In the genomic region with DNA sequence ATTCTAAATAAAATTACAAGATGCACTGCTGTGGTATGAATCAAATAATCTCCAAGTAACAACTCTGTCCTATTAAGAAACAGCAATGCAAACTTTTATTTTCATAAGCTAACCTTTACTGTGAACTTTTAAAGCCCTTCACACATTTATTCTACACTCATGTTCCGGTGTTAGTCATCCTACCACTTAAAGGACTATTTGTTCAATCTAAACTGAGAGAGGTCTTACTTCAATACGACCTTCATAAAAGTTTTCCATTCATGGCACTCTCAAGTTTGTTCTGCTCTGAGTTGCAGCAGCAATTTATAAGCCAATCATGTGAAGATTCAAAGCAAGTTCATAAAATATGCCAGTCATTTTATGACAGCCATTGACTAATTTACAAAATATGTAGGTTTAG, we compare ENCODE assay signal across 23 cellular contexts. TPM values are rescaled to one million over a fixed set of nuclear protein-coding genes. Genes with fewer than 3 reads are reported as not detected.
DNase-seq lines count a peak whose midpoint lies in the region; ATAC-seq and FAIRE-seq lines count a peak whose summit lies in the region.
"Had no signal": no experiment of that assay in that cellular context is flagged by ENCODE, and none has a peak within 500 bp of the region (broad histone marks: within the 10 kb centered on the region; RNA-seq: fewer than 3 reads in every experiment).

No MANE protein-coding gene starts in this region.

- FAIRE-seq in GM19239 (lab: Jason Lieb, UNC), result peak; percentile 66
- FAIRE-seq: TTC549 had no signal

- H3K4me3 Mint-ChIP-seq in activated CD8-positive, alpha-beta memory T cell treated with anti-CD3 and anti-CD28 coated beads, Interleukin-2, amount 10 ng/mL, durations not matched to agents 7 days and 5 days, result peak overlapping the region; percentile 45
- H3K4me3 Mint-ChIP-seq in activated naive CD8-positive, alpha-beta T cell treated with anti-CD3 and anti-CD28 coated beads for 36 hours, result peak overlapping the region; percentile 52
- H3K4me3 Mint-ChIP-seq in natural killer cell treated with Interleukin-12 subunit alpha and Interleukin-12 subunit beta and Interleukin-15 and Interleukin-18, amount 100 ng/mL, for 72 hours, result peak overlapping the region; percentile 72

- H3K27ac Mint-ChIP-seq in activated CD8-positive, alpha-beta memory T cell treated with anti-CD3 and anti-CD28 coated beads, Interleukin-2, amount 10 ng/mL, durations not matched to agents 7 days and 5 days, result peak overlapping the region; percentile 75
- H3K27ac Mint-ChIP-seq in activated naive CD8-positive, alpha-beta T cell treated with anti-CD3 and anti-CD28 coated beads for 36 hours, result peak overlapping the region; percentile 88
- peak overlapping the region in 1 of 2 donors; percentile 68 for H3K27ac Mint-ChIP-seq in natural killer cell treated with Interleukin-12 subunit alpha and Interleukin-12 subunit beta and Interleukin-15 and Interleukin-18, amount 100 ng/mL, for 72 hours
- H3K27ac Mint-ChIP-seq: stimulated activated naive B cell treated with anti-CD40 and anti-IgM and Interleukin-4, amounts not matched to agents 10 μg/mL and 1 μg/mL and 100 μg/mL, for 72 hours had no signal

- H3K36me3 Mint-ChIP-seq in activated CD8-positive, alpha-beta memory T cell treated with anti-CD3 and anti-CD28 coated beads, Interleukin-2, amount 10 ng/mL, durations not matched to agents 7 days and 5 days, result peaks cover 38% of the 10 kb centered on the region
- peaks cover 41% of the 10 kb centered on the region for H3K36me3 Mint-ChIP-seq in activated naive CD8-positive, alpha-beta T cell treated with anti-CD3 and anti-CD28 coated beads for 36 hours
- peaks cover 13% of the 10 kb centered on the region for H3K36me3 Mint-ChIP-seq in natural killer cell treated with Interleukin-12 subunit alpha and Interleukin-12 subunit beta and Interleukin-15 and Interleukin-18, amount 100 ng/mL, for 72 hours

- CTCF ChIA-PET in activated CD8-positive, alpha-beta memory T cell treated with anti-CD3 and anti-CD28 coated beads, Interleukin-2, amount 10 ng/mL, durations not matched to agents 7 days and 5 days (lab: Charles Lee), result no interaction called here

- no peaks in the 10 kb centered on the region for H3K27me3 Mint-ChIP-seq in activated CD8-positive, alpha-beta memory T cell treated with anti-CD3 and anti-CD28 coated beads, Interleukin-2, amount 10 ng/mL, durations not matched to agents 7 days and 5 days
- no peaks in the 10 kb centered on the region for H3K27me3 Mint-ChIP-seq in activated naive CD8-positive, alpha-beta T cell treated with anti-CD3 and anti-CD28 coated beads for 36 hours
- H3K27me3 Mint-ChIP-seq in natural killer cell treated with Interleukin-12 subunit alpha and Interleukin-12 subunit beta and Interleukin-15 and Interleukin-18, amount 100 ng/mL, for 72 hours, result no peaks in the 10 kb centered on the region
- H3K27me3 Mint-ChIP-seq: stimulated activated naive B cell treated with anti-CD40 and anti-IgM and Interleukin-4, amounts not matched to agents 10 μg/mL and 1 μg/mL and 100 μg/mL, for 72 hours had no signal

- no peaks in the 10 kb centered on the region for H3K9me3 Mint-ChIP-seq in activated CD8-positive, alpha-beta memory T cell treated with anti-CD3 and anti-CD28 coated beads, Interleukin-2, amount 10 ng/mL, durations not matched to agents 7 days and 5 days (ENCODE audit: low read depth)
- no peaks in the 10 kb centered on the region for H3K9me3 Mint-ChIP-seq in activated naive CD8-positive, alpha-beta T cell treated with anti-CD3 and anti-CD28 coated beads for 36 hours
- no peaks in the 10 kb centered on the region for H3K9me3 Mint-ChIP-seq in natural killer cell treated with Interleukin-12 subunit alpha and Interleukin-12 subunit beta and Interleukin-15 and Interleukin-18, amount 100 ng/mL, for 72 hours
- H3K9me3 Mint-ChIP-seq: stimulated activated naive B cell treated with anti-CD40 and anti-IgM and Interleukin-4, amounts not matched to agents 10 μg/mL and 1 μg/mL and 100 μg/mL, for 72 hours had no signal

- H3K4me1 Mint-ChIP-seq in activated CD8-positive, alpha-beta memory T cell treated with anti-CD3 and anti-CD28 coated beads, Interleukin-2, amount 10 ng/mL, durations not matched to agents 7 days and 5 days, result peaks cover 41% of the 10 kb centered on the region
- peaks cover 32% of the 10 kb centered on the region for H3K4me1 Mint-ChIP-seq in activated naive CD8-positive, alpha-beta T cell treated with anti-CD3 and anti-CD28 coated beads for 36 hours
- peaks cover 0 to 40% of the 10 kb centered on the region in 2 donors for H3K4me1 Mint-ChIP-seq in natural killer cell treated with Interleukin-12 subunit alpha and Interleukin-12 subunit beta and Interleukin-15 and Interleukin-18, amount 100 ng/mL, for 72 hours (ENCODE audit: low read depth in 2 of 2)

- no peak for ATAC-seq in activated CD8-positive, alpha-beta memory T cell treated with anti-CD3 and anti-CD28 coated beads, Interleukin-2, amount 10 ng/mL, durations not matched to agents 7 days and 5 days
- ATAC-seq in natural killer cell treated with Interleukin-12 subunit alpha and Interleukin-12 subunit beta and Interleukin-15 and Interleukin-18, amount 100 ng/mL, for 72 hours, result peak in 1 of 2 donors; percentile 50
- ATAC-seq in HG02759 (IDR thresholded peaks at IDR 0.05; ENCODE audit: unreplicated experiment), result no peak
- ATAC-seq: gastroesophageal sphincter; right lobe of liver; stimulated activated naive B cell treated with anti-CD40 and anti-IgM and Interleukin-4, amounts not matched to agents 10 μg/mL and 1 μg/mL and 100 μg/mL, for 72 hours had no signal

- DNase-seq in activated CD8-positive, alpha-beta memory T cell treated with anti-CD3 and anti-CD28 coated beads, Interleukin-2, amount 10 ng/mL, durations not matched to agents 7 days and 5 days, result no peak
- DNase-seq in activated CD8-positive, alpha-beta memory T cell treated with anti-CD3 and anti-CD28 coated beads for 24 hours, result no peak
- no peak for DNase-seq in GM19239 (ENCODE audit: insufficient read length, low spot score)
- DNase-seq in activated naive CD8-positive, alpha-beta T cell treated with anti-CD3 and anti-CD28 coated beads for 36 hours, result no peak
- no peak for DNase-seq in natural killer cell treated with Interleukin-12 subunit alpha and Interleukin-12 subunit beta and Interleukin-15 and Interleukin-18, amount 100 ng/mL, for 72 hours (ENCODE audit: low spot score)
- DNase-seq in NCI-H82 treated with DMSO at 0.1 percent for 48 hours (lab: John Stamatoyannopoulos, UW; ENCODE audit: unreplicated experiment), result no peak
- no peak for DNase-seq in stimulated activated CD4-positive, alpha-beta T cell treated with anti-CD3 and anti-CD28 coated beads, Interleukin-1b, Interleukin-23, amount 100 ng/mL, for 48 hours
- DNase-seq: activated CD4-positive, alpha-beta T cell treated with anti-CD3 and anti-CD28 coated beads, Interleukin-2, amount 50 U/mL, for 1 hour; activated T-cell treated with anti-CD3 and anti-CD28 coated beads, Interleukin-2, amount 50 U/mL, for 1 hour; amniotic stem cell; MG63; NCI-H1417 treated with DMSO at 0.1 percent for 48 hours; NCI-H69; right lobe of liver; Right ventricle myocardium superior; stimulated activated naive B cell treated with anti-CD40 and anti-IgM and Interleukin-4, amounts not matched to agents 10 μg/mL and 1 μg/mL and 100 μg/mL, for 72 hours; SW 1271; tibial artery had no signal

RNA-seq across cellular contexts. Expression of gene UTY, which starts 4.8 kb away (rescaled TPM):
- total RNA-seq in activated CD8-positive, alpha-beta memory T cell treated with anti-CD3 and anti-CD28 coated beads, Interleukin-2, amount 10 ng/mL, durations not matched to agents 7 days and 5 days, result 10 to 100 TPM; 21.2 to 41.8 TPM
- total RNA-seq in activated naive CD8-positive, alpha-beta T cell treated with anti-CD3 and anti-CD28 coated beads for 36 hours, result 10 to 100 TPM; 12.7 to 16.1 TPM
- 10 to 100 TPM in 1 of 2 donors, not detected in 1; 38.9 TPM for total RNA-seq in natural killer cell treated with Interleukin-12 subunit alpha and Interleukin-12 subunit beta and Interleukin-15 and Interleukin-18, amount 100 ng/mL, for 72 hours
- total RNA-seq: cardiac septum, osteocyte had no signal
